3 cellular contexts compared by ENCODE assay signal in the genomic region with DNA sequence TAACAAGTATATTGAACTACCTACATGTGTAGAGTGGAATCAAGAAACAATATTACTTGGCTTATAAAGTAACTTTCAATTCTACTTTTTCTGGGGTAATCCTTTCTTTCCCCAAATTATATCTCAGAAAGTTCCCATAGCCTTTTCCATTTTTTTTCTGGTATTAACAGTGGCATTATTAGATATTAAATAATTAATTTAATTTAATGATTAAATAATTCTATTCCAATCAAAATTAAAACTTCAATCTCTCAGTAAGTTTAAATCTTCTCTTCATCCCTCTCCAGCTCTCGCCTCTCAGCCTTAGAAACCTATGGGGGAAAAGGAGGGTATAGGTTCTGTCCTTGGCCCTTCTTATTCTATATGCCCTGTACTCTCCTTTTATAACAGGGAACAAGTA.
"Had no signal": no experiment of that assay in that cellular context is flagged by ENCODE, and none has a peak within 500 bp of the region (broad histone marks: within the 10 kb centered on the region; RNA-seq: fewer than 3 reads in every experiment).

No MANE protein-coding gene starts in this region.

- H3K4me3 ChIP-seq: GM12878 had no signal

- ATAC-seq: GM12878 had no signal

- DNase-seq: GDM1, GF-D8 had no signal
